26 cellular contexts compared by ENCODE assay signal in genomic region chr18:76892832-76893231, GRCh38.
"Had no signal": no experiment of that assay in that cellular context is flagged by ENCODE, and none has a peak within 500 bp of the region (broad histone marks: within the 10 kb centered on the region; RNA-seq: fewer than 3 reads in every experiment).

No MANE protein-coding gene starts in this region.

- H3K27me3 ChIP-seq: brain microvascular endothelial cell, gastrocnemius medialis, pancreas, sigmoid colon, stomach, suprapubic skin, tibial artery, upper lobe of right lung had no signal

- DNase-seq: activated CD4-positive, alpha-beta T cell treated with anti-CD3 and anti-CD28 coated beads for 36 hours; activated CD4-positive, alpha-beta T cell treated with anti-CD3 and anti-CD28 coated beads, Interleukin-2, amount 50 U/mL, for 48 hours; activated CD4-positive, CD25-positive, alpha-beta regulatory T cell; activated CD8-positive, alpha-beta memory T cell treated with anti-CD3 and anti-CD28 coated beads for 24 hours; activated effector memory CD4-positive, alpha-beta T cell treated with anti-CD3 and anti-CD28 coated beads, Interleukin-2, amount 50 U/mL, for 16 hours; activated naive CD4-positive, alpha-beta T cell treated with anti-CD3 and anti-CD28 coated beads for 36 hours; activated naive CD8-positive, alpha-beta T cell treated with anti-CD3 and anti-CD28 coated beads, Interleukin-2, amount 10 ng/mL, durations not matched to agents 7 days and 5 days; brain microvascular endothelial cell; cortex of kidney; endodermal cell; gastrocnemius medialis; kidney; naive thymus-derived CD4-positive, alpha-beta T cell; nucleus accumbens; pancreas; retina; sigmoid colon; small intestine; stimulated activated CD4-positive, alpha-beta T cell treated with anti-CD3 and anti-CD28 coated beads, Interleukin-4, amount 100 ng/mL, for 24 hours; stomach; tibial artery; upper lobe of right lung had no signal

- ATAC-seq: activated CD4-positive, alpha-beta T cell treated with anti-CD3 and anti-CD28 coated beads for 36 hours; esophagus mucosa; gastrocnemius medialis; naive thymus-derived CD4-positive, alpha-beta T cell; pancreas; stimulated activated effector memory CD8-positive, alpha-beta T cell treated with anti-CD3 and anti-CD28 coated beads, Interleukin-12 subunit alpha, Interleukin-12 subunit beta, amount 100 ng/mL, for 72 hours; upper lobe of right lung had no signal

- H3K4me1 ChIP-seq: gastrocnemius medialis, pancreas, prostate gland, sigmoid colon, stomach, suprapubic skin, tibial artery, upper lobe of right lung had no signal

- H3K4me3 ChIP-seq: gastrocnemius medialis, pancreas, prostate gland, sigmoid colon, stomach, suprapubic skin, tibial artery, upper lobe of right lung had no signal

- H3K27ac ChIP-seq: brain microvascular endothelial cell, gastrocnemius medialis, pancreas, prostate gland, sigmoid colon, stomach, suprapubic skin, tibial artery, upper lobe of right lung had no signal

- H3K9me3 ChIP-seq: gastrocnemius medialis, pancreas, prostate gland, sigmoid colon, stomach, suprapubic skin, tibial artery, upper lobe of right lung had no signal
